ENCODE assay signal across 2 cellular contexts in genomic region chr19:7619671-7620441, GRCh38.
TF ChIP-seq lines count a peak whose summit lies in the region.

No MANE protein-coding gene starts in this region.

TF ChIP-seq in HCT116, 20 proteins besides CTCF, POLR2A, EP300 and RAD21:
- TF ChIP-seq ZNF274 (IDR thresholded peaks at IDR 0.05; ENCODE audit: low read depth, low read length), result no peak
- 0 out of 2 replicates have a peak, but pooled peaks have one; percentile 3 for TF ChIP-seq POLR2AphosphoS5 (IDR thresholded peaks at IDR 0.05; ENCODE audit: low read depth, low read length)
- no peak for TF ChIP-seq TCF7L2 (IDR thresholded peaks at IDR 0.05; ENCODE audit: borderline replicate concordance, extremely low read depth, insufficient read depth, insufficient read length)
- no peak for TF ChIP-seq MAX (IDR thresholded peaks at IDR 0.05)
- TF ChIP-seq ZFX (IDR thresholded peaks at IDR 0.05), result no peak
- TF ChIP-seq SIN3A (IDR thresholded peaks at IDR 0.05; ENCODE audit: low read depth), result no peak

TF ChIP-seq in endothelial cell of umbilical vein, 7 proteins besides CTCF, POLR2A, EP300 and RAD21:
- TF ChIP-seq FOS (IDR thresholded peaks at IDR 0.05; ENCODE audit: borderline replicate concordance, insufficient read depth, low read length) (no peak), GATA2 (IDR thresholded peaks at IDR 0.05; ENCODE audit: insufficient read depth, insufficient read length, low read depth, low read length) (no peak), MYC (IDR thresholded peaks at IDR 0.05; ENCODE audit: low read depth, low read length) (no peak), EZH2 (IDR thresholded peaks at IDR 0.05; ENCODE audit: borderline replicate concordance, low read depth, low read length, severe bottlenecking) (no peak), JUN (IDR thresholded peaks at IDR 0.05; ENCODE audit: borderline replicate concordance, insufficient read depth, insufficient read length, low read depth) (no peak), MAX (IDR thresholded peaks at IDR 0.05; ENCODE audit: insufficient read depth, insufficient read length) (no peak), POLR2AphosphoS5 (IDR thresholded peaks at IDR 0.05; ENCODE audit: insufficient read depth, low read depth, low read length) (no peak)
